In the genomic region with DNA sequence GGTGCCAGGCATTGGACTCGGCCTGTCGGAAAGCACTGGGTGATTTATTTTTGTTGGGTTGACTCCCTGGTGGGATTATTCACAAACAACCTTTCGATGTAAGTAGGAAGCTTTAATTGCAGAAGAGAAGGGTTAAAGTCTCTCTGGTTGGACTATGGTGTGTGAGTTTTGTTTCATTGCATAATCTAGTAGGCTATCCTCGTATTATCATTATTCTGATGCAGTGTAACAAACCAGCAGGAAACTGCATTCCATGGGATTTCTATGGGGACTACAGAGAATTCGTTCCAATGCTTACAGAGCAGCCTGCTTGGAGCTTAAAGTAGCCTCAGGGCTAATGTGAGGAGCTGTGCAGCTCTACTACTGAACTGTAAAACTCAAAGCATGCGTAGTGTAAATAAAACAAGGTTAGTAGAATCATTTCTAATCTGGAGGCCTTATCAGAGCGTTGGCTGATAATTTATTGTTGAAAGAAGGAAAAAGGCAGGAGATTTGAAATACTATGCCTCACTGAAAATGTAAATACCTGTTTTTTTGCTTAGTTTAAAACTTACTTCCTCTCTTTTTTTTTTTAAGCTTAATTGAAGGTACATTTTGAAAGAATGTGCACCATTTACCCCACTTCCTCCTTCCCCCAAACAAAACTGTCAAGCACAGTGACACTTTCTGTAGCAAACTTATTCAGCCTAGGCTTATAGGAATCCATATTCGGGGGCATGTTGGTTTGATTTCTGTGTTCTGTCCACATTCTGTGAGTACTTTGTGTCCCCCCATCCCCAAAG, we compare ENCODE assay signal across 11 cellular contexts.
DNase-seq lines count a peak whose midpoint lies in the region; ATAC-seq lines count a peak whose summit lies in the region.
"Had no signal": no experiment of that assay in that cellular context is flagged by ENCODE, and none has a peak within 500 bp of the region (broad histone marks: within the 10 kb centered on the region; RNA-seq: fewer than 3 reads in every experiment).

No MANE protein-coding gene starts in this region.

- DNase-seq in left ventricle myocardium superior (no peak), cardiac septum (ENCODE audit: low spot score) (no peak), adipocyte (ENCODE audit: low read depth) (peak; percentile 72), iPS-NIHi11 (ENCODE audit: low spot score) (peak; percentile 12), amniotic stem cell (lab: John Stamatoyannopoulos, UW) (no peak)
- no peak for DNase-seq in activated CD4-positive, CD25-positive, alpha-beta regulatory T cell (lab: John Stamatoyannopoulos, UW)
- no peak for DNase-seq in effector memory CD4-positive, alpha-beta T cell
- DNase-seq: activated CD8-positive, alpha-beta T cell treated with anti-CD3 and anti-CD28 coated beads for 36 hours; activated naive CD4-positive, alpha-beta T cell treated with anti-CD3 and anti-CD28 coated beads, Interleukin-2, amount 50 U/mL, for 16 hours; NCI-H2227 treated with DMSO at 0.1 percent for 48 hours had no signal

- no peak overlapping the region for H3K9ac ChIP-seq in adipocyte (ENCODE audit: low read length)

- H3K4me3 ChIP-seq in adipocyte (ENCODE audit: low read length): no peak overlapping the region
- no peak overlapping the region for H3K4me3 ChIP-seq in effector memory CD4-positive, alpha-beta T cell (ENCODE audit: insufficient read depth, low read depth, low read length, poor library complexity, severe bottlenecking)

- no peaks in the 10 kb centered on the region for H3K4me1 ChIP-seq in adipocyte (ENCODE audit: control insufficient read depth, insufficient read depth, low read length)
- no peaks in the 10 kb centered on the region for H3K4me1 ChIP-seq in effector memory CD4-positive, alpha-beta T cell (ENCODE audit: control insufficient read depth, insufficient read depth, low read length, poor library complexity, severe bottlenecking)

- no peaks in the 10 kb centered on the region for H3K27me3 ChIP-seq in adipocyte (replicated peaks; ENCODE audit: control insufficient read depth, insufficient read depth, low read length)
- H3K27me3 ChIP-seq in effector memory CD4-positive, alpha-beta T cell (replicated peaks; ENCODE audit: control insufficient read depth, insufficient read depth, low read length, poor library complexity, severe bottlenecking): no peaks in the 10 kb centered on the region

- no peaks in the 10 kb centered on the region for H3K36me3 ChIP-seq in adipocyte (ENCODE audit: control insufficient read depth, insufficient read depth, low read length, severe bottlenecking)
- no peaks in the 10 kb centered on the region for H3K36me3 ChIP-seq in effector memory CD4-positive, alpha-beta T cell (ENCODE audit: control insufficient read depth, insufficient read depth, low read length)

- H3K9me3 ChIP-seq in adipocyte (ENCODE audit: control insufficient read depth, low read length): no peaks in the 10 kb centered on the region
- H3K9me3 ChIP-seq in effector memory CD4-positive, alpha-beta T cell (ENCODE audit: control insufficient read depth, low read length): no peaks in the 10 kb centered on the region

- H3K27ac ChIP-seq in effector memory CD4-positive, alpha-beta T cell (ENCODE audit: insufficient read depth, low read length, poor library complexity, severe bottlenecking): no peak overlapping the region

- ATAC-seq in left ventricle myocardium superior: peak; percentile 62
- no peak for ATAC-seq in HG02571 (IDR thresholded peaks at IDR 0.05; ENCODE audit: unreplicated experiment)
- ATAC-seq: activated CD8-positive, alpha-beta T cell treated with anti-CD3 and anti-CD28 coated beads for 36 hours had no signal

- intact Hi-C loops in left ventricle myocardium superior (cut with micrococcal nuclease) (no loop called here), cardiac septum (cut with DNase I) (no loop called here)

Comparison
In these comparisons a context has a peak if more than half of its experiments do, and no peak if none do; other contexts are left out.
1. DNase-seq: peak in adipocyte (single experiment) and iPS-NIHi11 (single experiment); none in left ventricle myocardium superior (single experiment), cardiac septum (single experiment), amniotic stem cell (single experiment), activated CD4-positive, CD25-positive, alpha-beta regulatory T cell (0 of 4) and effector memory CD4-positive, alpha-beta T cell (0 of 3).